In the genomic region with DNA sequence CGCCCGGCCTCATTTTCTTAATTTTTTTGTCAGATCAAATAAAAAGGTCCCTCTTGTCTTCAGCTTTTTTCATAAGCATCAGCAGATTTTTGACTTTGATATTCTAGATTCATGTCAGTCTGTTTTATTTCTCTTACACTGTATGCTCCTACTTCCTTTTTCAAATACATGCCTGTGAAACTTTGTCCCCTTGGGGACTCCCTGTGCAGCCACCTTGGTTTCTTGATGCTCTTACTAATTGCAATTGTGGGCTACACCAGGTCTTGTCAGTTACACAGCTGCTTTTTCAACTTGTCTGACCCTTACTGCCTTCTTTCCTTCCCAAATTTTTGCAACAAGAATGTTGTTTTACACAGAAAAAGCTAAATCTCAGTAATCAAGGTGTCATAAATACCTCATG, we compare ENCODE assay signal across 1 cellular context.
TF ChIP-seq lines count a peak whose summit lies in the region.

No MANE protein-coding gene starts in this region.

TF ChIP-seq in GM12878, 131 proteins besides CTCF, POLR2A, EP300 and RAD21 (continued from another document):
- no peak for TF ChIP-seq TBL1XR1 (IDR thresholded peaks at IDR 0.05; ENCODE audit: low read depth, low read length)
- TF ChIP-seq SMC3 (IDR thresholded peaks at IDR 0.05; ENCODE audit: borderline replicate concordance, low read length), result no peak
